Comparison of ENCODE assay signal across 15 cellular contexts in the genomic region with DNA sequence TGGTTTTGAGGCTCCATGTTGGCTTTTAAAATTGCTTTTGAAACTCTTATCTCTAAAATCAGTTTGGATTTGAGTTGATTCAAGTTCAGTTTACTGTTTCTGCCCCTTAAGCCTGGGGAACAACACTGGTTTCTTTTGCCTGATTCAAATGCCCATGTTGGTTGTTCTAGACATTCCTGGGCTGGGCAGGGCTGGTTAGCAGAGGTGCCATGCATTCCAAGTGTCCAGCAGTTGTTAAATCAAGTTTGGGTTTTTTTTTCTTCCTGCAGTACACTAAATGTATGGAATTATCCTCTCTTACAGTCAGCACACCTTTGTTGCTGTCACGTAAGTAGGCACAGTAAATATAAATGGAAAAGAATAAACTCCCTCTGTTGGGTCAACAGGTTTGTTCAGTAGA.
DNase-seq lines count a peak whose midpoint lies in the region; ATAC-seq and TF ChIP-seq lines count a peak whose summit lies in the region.
"Had no signal": no experiment of that assay in that cellular context is flagged by ENCODE, and none has a peak within 500 bp of the region (broad histone marks: within the 10 kb centered on the region; RNA-seq: fewer than 3 reads in every experiment).

No MANE protein-coding gene starts in this region.

- peak overlapping the region; percentile 70 for H2BK120ac ChIP-seq in IMR-90 (ENCODE audit: low read depth, low read length)

- peak overlapping the region; percentile 44 for H2BK5ac ChIP-seq in IMR-90 (ENCODE audit: low read depth, low read length, poor library complexity, severe bottlenecking)

- H2AFZ ChIP-seq in ACC112 (ENCODE audit: low read length, unreplicated experiment): no peak overlapping the region
- H2AFZ ChIP-seq in IMR-90 (replicated peaks; ENCODE audit: low read length, poor library complexity): no peak overlapping the region
- H2AFZ ChIP-seq in osteoblast (ENCODE audit: low read length): no peak overlapping the region

- POLR2A ChIA-PET in IMR-90 (lab: Charles Lee; ENCODE audit: unreplicated experiment): no interaction called here

- peak overlapping the region; percentile 13; the same call in 1 of the 2 replicates for H3K56ac ChIP-seq in IMR-90 (ENCODE audit: extremely low read depth, insufficient read depth, low read length)

- H4K5ac ChIP-seq in IMR-90 (ENCODE audit: low read depth, low read length): peak overlapping the region; percentile 59; the same call in 1 of the 2 replicates

- no peak overlapping the region for H3K4me3 ChIP-seq in ACC112 (ENCODE audit: low read depth, low read length)
- no peak overlapping the region for H3K4me3 ChIP-seq in IMR-90 (ENCODE audit: insufficient read depth, low read depth, low read length)
- peak overlapping the region; percentile 4 for H3K4me3 ChIP-seq in osteoblast (ENCODE audit: insufficient read depth, low read length)
- H3K4me3 ChIP-seq: cardiac muscle cell, SK-N-MC had no signal

- H2AK5ac ChIP-seq in IMR-90 (ENCODE audit: low read depth, low read length): peak overlapping the region; percentile 50; the same call in 1 of the 2 replicates

- H4K8ac ChIP-seq in IMR-90 (ENCODE audit: low read depth in 2 of 2, low read length in 2 of 2): peak overlapping the region in 1 of 2 experiments; percentile 44; a peak in 2 of 4 replicates

- no peaks in the 10 kb centered on the region for H3K27me3 Mint-ChIP-seq in chondrocyte (ENCODE audit: low read depth)

- H3K27ac ChIP-seq in ACC112 (ENCODE audit: low read depth, low read length) (peak overlapping the region; percentile 45), IMR-90 (ENCODE audit: insufficient read depth, low read length) (peak overlapping the region; percentile 51; the same call in 1 of the 2 replicates), osteoblast (ENCODE audit: low read depth, low read length) (peak overlapping the region; percentile 41)
- H3K27ac ChIP-seq: cardiac muscle cell, SK-N-MC had no signal

- H3K9me3 ChIP-seq in IMR-90 (ENCODE audit: control insufficient read depth, insufficient read depth, low read length) (no peaks in the 10 kb centered on the region), osteoblast (ENCODE audit: low read depth, low read length) (no peaks in the 10 kb centered on the region)

- peak overlapping the region; percentile 59 for H2BK20ac ChIP-seq in IMR-90 (ENCODE audit: low read depth, low read length)

- H3K27me3 ChIP-seq in ACC112 (ENCODE audit: insufficient read depth, low read length) (no peaks in the 10 kb centered on the region), IMR-90 (ENCODE audit: control insufficient read depth, insufficient read depth, low read length) (no peaks in the 10 kb centered on the region), osteoblast (ENCODE audit: insufficient read depth, low read length) (no peaks in the 10 kb centered on the region)
- H3K27me3 ChIP-seq: cardiac muscle cell had no signal

- no peaks in the 10 kb centered on the region for H4K20me1 ChIP-seq in IMR-90 (ENCODE audit: insufficient read depth, low read length)
- no peaks in the 10 kb centered on the region for H4K20me1 ChIP-seq in osteoblast (ENCODE audit: insufficient read depth, low read length)

- peak overlapping the region; percentile 30; the same call in 1 of the 2 replicates for H3K18ac ChIP-seq in IMR-90 (ENCODE audit: low read depth, low read length)

- no peaks in the 10 kb centered on the region for H3K79me2 ChIP-seq in ACC112 (ENCODE audit: control insufficient read depth, insufficient read depth, low read length, unreplicated experiment)
- H3K79me2 ChIP-seq in osteoblast (ENCODE audit: insufficient read depth, low read length): peaks cover 26% of the 10 kb centered on the region

- H2BK15ac ChIP-seq in IMR-90 (ENCODE audit: low read depth, low read length): 0 out of 3 replicates have a peak overlapping the region, but pooled peaks have one; percentile 9

- intact Hi-C loops in IMR-90 (cut with micrococcal nuclease): loop anchor here (5.0 kb wide), 2 partner anchors 154 to 346 kb away; no protein-coding TSS in a partner anchor

- TF ChIP-seq CTCF in IMR-90 (conservative IDR thresholded peaks at IDR 0.05; ENCODE audit: low read depth, low read length) (no peak), chondrocyte (IDR thresholded peaks at IDR 0.05) (no peak), osteoblast (IDR thresholded peaks at IDR 0.05; ENCODE audit: extremely low read depth, low read depth, low read length) (no peak)

- peak overlapping the region; percentile 65 for H3K4ac ChIP-seq in IMR-90 (ENCODE audit: low read depth, low read length)

- H3K4me2 ChIP-seq in IMR-90 (ENCODE audit: low read depth, low read length): peak overlapping the region; percentile 16
- peak overlapping the region; percentile 43 for H3K4me2 ChIP-seq in osteoblast (ENCODE audit: insufficient read depth, low read length)

- H3K14ac ChIP-seq in IMR-90 (replicated peaks; ENCODE audit: low read depth, low read length): peak overlapping the region; percentile 68

- peak overlapping the region; percentile 28 for H3K4me3 Mint-ChIP-seq in chondrocyte (ENCODE audit: unreplicated experiment)
- H3K4me3 Mint-ChIP-seq: activated CD8-positive, alpha-beta T cell treated with anti-CD3 and anti-CD28 coated beads, Interleukin-2, amount 10 ng/mL, durations not matched to agents 7 days and 5 days; neural crest cell had no signal

- CTCF ChIA-PET in IMR-90 (lab: Yijun Ruan, JAX): interaction anchor here (1.3 kb wide), 1 partner anchor 353 kb away, joined by 3 read pairs; no protein-coding TSS in a partner anchor

- dilution Hi-C loops in IMR-90 (cut with HindIII; ENCODE audit: low sequenced_read_pairs, unreplicated experiment): no loop called here

- no TSS peak for BruUV-seq in IMR-90 (replicated peaks; lab: Mats Ljungman, UMichigan)

- H3K9ac ChIP-seq in IMR-90 (ENCODE audit: low read depth, low read length): peak overlapping the region; percentile 25; the same call in 1 of the 2 replicates

- peak overlapping the region; percentile 2; the same call in 1 of the 2 replicates for H3K23ac ChIP-seq in IMR-90 (ENCODE audit: low read depth, low read length)

- in situ Hi-C loops in IMR-90 (cut with MboI; ENCODE audit: low sequenced_read_pairs): no loop called here

- peak overlapping the region; percentile 43 for H4K91ac ChIP-seq in IMR-90 (ENCODE audit: insufficient read depth, low read depth, low read length)

- no peaks in the 10 kb centered on the region for H3K9me3 Mint-ChIP-seq in chondrocyte (ENCODE audit: low read depth)
- H3K9me3 Mint-ChIP-seq: neural crest cell had no signal

- H3K36me3 ChIP-seq in ACC112 (ENCODE audit: insufficient read depth, low read length): peaks cover 27% of the 10 kb centered on the region
- peaks cover 4% of the 10 kb centered on the region for H3K36me3 ChIP-seq in IMR-90 (ENCODE audit: control insufficient read depth, insufficient read depth, low read length)
- peaks cover 15% of the 10 kb centered on the region for H3K36me3 ChIP-seq in osteoblast (ENCODE audit: insufficient read depth, low read length)
- H3K36me3 ChIP-seq: cardiac muscle cell had no signal

- no peak for TF ChIP-seq RAD21 in IMR-90 (IDR thresholded peaks at IDR 0.05; ENCODE audit: low read length)

- peaks cover 4% of the 10 kb centered on the region for H3K36me3 Mint-ChIP-seq in chondrocyte (ENCODE audit: low read depth)

- H3K9me1 ChIP-seq in IMR-90 (ENCODE audit: insufficient read depth, low read length): peaks cover 8% of the 10 kb centered on the region

- WGBS in IMR-90 (ENCODE audit: extremely low coverage in 2 of 2, insufficient read length in 1 of 2), 2 experiments: no CpG with 5 or more reads among the region's 1 CpG

- no peak overlapping the region for H2AK9ac ChIP-seq in IMR-90 (replicated peaks; ENCODE audit: low read depth, low read length, poor library complexity)

- H3K4me1 ChIP-seq in ACC112 (ENCODE audit: control insufficient read depth, insufficient read depth, low read length, unreplicated experiment): peaks cover 16% of the 10 kb centered on the region
- peaks cover 13% of the 10 kb centered on the region for H3K4me1 ChIP-seq in IMR-90 (ENCODE audit: control insufficient read depth, insufficient read depth, low read length)
- peaks cover 32% of the 10 kb centered on the region for H3K4me1 ChIP-seq in osteoblast (ENCODE audit: insufficient read depth, low read length)

- DNase-seq in IMR-90: no peak
- no peak for DNase-seq in chondrocyte (ENCODE audit: low spot score)
- no peak for DNase-seq in osteoblast (ENCODE audit: insufficient read length, low spot score, missing footprints)
- DNase-seq in activated CD8-positive, alpha-beta memory T cell treated with anti-CD3 and anti-CD28 coated beads, Interleukin-2, amount 50 U/mL, for 4 hours: no peak
- DNase-seq in stimulated activated naive CD8-positive, alpha-beta T cell treated with anti-CD3 and anti-CD28 coated beads, Interleukin-15, Interleukin-2, amounts not matched to agents 100 U/mL and 50 U/mL, for 24 hours: no peak
- no peak for DNase-seq in KG1 (lab: John Stamatoyannopoulos, UW)
- DNase-seq: activated CD8-positive, alpha-beta T cell treated with anti-CD3 and anti-CD28 coated beads, Interleukin-2, amount 10 ng/mL, durations not matched to agents 7 days and 5 days; activated effector memory CD4-positive, alpha-beta T cell treated with anti-CD3 and anti-CD28 coated beads, Interleukin-2, amount 50 U/mL, for 16 hours; left cardiac atrium; stimulated activated naive CD4-positive, alpha-beta T cell treated with Interleukin-2 at 50 U/mL for 16 hours had no signal

- ATAC-seq in IMR-90 (ENCODE audit: low read depth) (peak; percentile 18), GM19455 (IDR thresholded peaks at IDR 0.05; ENCODE audit: unreplicated experiment) (no peak)
- ATAC-seq in stimulated activated naive CD8-positive, alpha-beta T cell treated with anti-CD3 and anti-CD28 coated beads, Interleukin-15, Interleukin-2, amounts not matched to agents 100 U/mL and 50 U/mL, for 24 hours: no peak
- ATAC-seq: activated CD8-positive, alpha-beta T cell treated with anti-CD3 and anti-CD28 coated beads, Interleukin-2, amount 10 ng/mL, durations not matched to agents 7 days and 5 days; left cardiac atrium had no signal

- H3K79me1 ChIP-seq in IMR-90 (ENCODE audit: low read depth in 1 of 2, low read length in 2 of 2): peaks cover 11 to 50% of the 10 kb centered on the region in 2 experiments

- H3K27ac Mint-ChIP-seq in chondrocyte (ENCODE audit: unreplicated experiment): peak overlapping the region; percentile 94
- H3K27ac Mint-ChIP-seq: activated CD8-positive, alpha-beta T cell treated with anti-CD3 and anti-CD28 coated beads, Interleukin-2, amount 10 ng/mL, durations not matched to agents 7 days and 5 days had no signal

- H3K4me1 Mint-ChIP-seq in chondrocyte (ENCODE audit: low read depth): peaks cover 73% of the 10 kb centered on the region

- TF ChIP-seq POLR2A in IMR-90 (IDR thresholded peaks at IDR 0.05; ENCODE audit: low read depth, low read length): no peak

TF ChIP-seq in IMR-90, 13 proteins besides CTCF, POLR2A, EP300 and RAD21 (continues in another document):
- no peak for TF ChIP-seq CEBPB (IDR thresholded peaks at IDR 0.05; ENCODE audit: low read depth, low read length)
- TF ChIP-seq BHLHE40 (IDR thresholded peaks at IDR 0.05; ENCODE audit: low read depth, low read length): no peak
- TF ChIP-seq MXI1 (IDR thresholded peaks at IDR 0.05; ENCODE audit: borderline replicate concordance, low read depth, low read length): no peak
- TF ChIP-seq MAZ (IDR thresholded peaks at IDR 0.05; ENCODE audit: borderline replicate concordance, low read depth, low read length): no peak
- TF ChIP-seq MAFK (IDR thresholded peaks at IDR 0.05; ENCODE audit: low read depth, low read length): no peak
